ENCODE assay signal across 2 cellular contexts in the genomic region with DNA sequence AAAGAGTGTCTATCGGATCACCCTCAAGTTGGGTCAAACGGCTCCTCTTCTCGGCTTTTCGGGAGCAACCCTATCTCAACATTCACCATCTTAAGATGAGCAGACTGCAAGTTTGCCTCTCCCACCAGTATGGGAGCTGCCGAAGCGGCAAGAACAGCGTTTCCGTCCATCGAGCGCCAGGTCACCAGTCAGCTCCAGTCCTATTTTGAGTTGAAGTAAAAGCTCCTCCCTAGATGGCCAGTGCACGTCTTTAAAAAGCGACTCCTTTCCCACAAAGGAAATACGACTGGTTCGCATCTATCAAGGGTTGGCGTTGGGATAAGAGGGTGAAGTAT.
TF ChIP-seq lines count a peak whose summit lies in the region.

No MANE protein-coding gene starts in this region.

TF ChIP-seq in endothelial cell of umbilical vein, 7 proteins besides CTCF, POLR2A, EP300 and RAD21 (continued from another document):
- TF ChIP-seq POLR2AphosphoS5 (IDR thresholded peaks at IDR 0.05; ENCODE audit: insufficient read depth, low read depth, low read length) (no peak), FOS (IDR thresholded peaks at IDR 0.05; ENCODE audit: borderline replicate concordance, insufficient read depth, low read length) (no peak), MYC (IDR thresholded peaks at IDR 0.05; ENCODE audit: low read depth, low read length) (no peak), GATA2 (IDR thresholded peaks at IDR 0.05; ENCODE audit: insufficient read depth, insufficient read length, low read depth, low read length) (no peak)
- TF ChIP-seq, protein P1, sequence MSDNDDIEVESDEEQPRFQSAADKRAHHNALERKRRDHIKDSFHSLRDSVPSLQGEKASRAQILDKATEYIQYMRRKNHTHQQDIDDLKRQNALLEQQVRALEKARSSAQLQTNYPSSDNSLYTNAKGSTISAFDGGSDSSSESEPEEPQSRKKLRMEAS (IDR thresholded peaks at IDR 0.05; ENCODE audit: insufficient read depth, insufficient read length) = no peak

TF ChIP-seq in neural cell, 6 proteins besides CTCF, POLR2A, EP300 and RAD21:
- TF ChIP-seq REST (IDR thresholded peaks at IDR 0.05; ENCODE audit: borderline replicate concordance) (no peak), TAF1 (IDR thresholded peaks at IDR 0.05; ENCODE audit: low read depth) (no peak), POLR2AphosphoS5 (IDR thresholded peaks at IDR 0.05) (no peak), MXI1 (conservative IDR thresholded peaks at IDR 0.05; ENCODE audit: poor library complexity, severe bottlenecking) (no peak), SMC3 (conservative IDR thresholded peaks at IDR 0.05; ENCODE audit: poor library complexity) (no peak), EZH2 (IDR thresholded peaks at IDR 0.05; ENCODE audit: borderline replicate concordance, insufficient read depth, low read length, poor library complexity, severe bottlenecking) (no peak)
